In genomic region chr1:48775817-48776399, GRCh38 we compare ENCODE assay signal across 9 cellular contexts. TPM values are rescaled to one million over a fixed set of nuclear protein-coding genes. Genes with fewer than 3 reads are reported as not detected.
A peak's percentile ranks its signal among the peaks of the same experiment; 100 is the strongest.
DNase-seq lines count a peak whose midpoint lies in the region; ATAC-seq and TF ChIP-seq lines count a peak whose summit lies in the region.
"Had no signal": no experiment of that assay in that cellular context is flagged by ENCODE, and none has a peak within 500 bp of the region (broad histone marks: within the 10 kb centered on the region; RNA-seq: fewer than 3 reads in every experiment).

No MANE protein-coding gene starts in this region.

- H3K27me3 ChIP-seq in BLaER1: no peaks in the 10 kb centered on the region
- H3K27me3 ChIP-seq in HUES48 (ENCODE audit: control insufficient read depth, insufficient read depth, low read length): no peaks in the 10 kb centered on the region
- no peaks in the 10 kb centered on the region for H3K27me3 ChIP-seq in dorsolateral prefrontal cortex

- H3K4me2 ChIP-seq in BLaER1: peak overlapping the region; percentile 89

- H3K27ac Mint-ChIP-seq in nephron progenitor cell: peak overlapping the region; percentile 65

- H3K27ac ChIP-seq in BLaER1 (peak overlapping the region; percentile 83), HUES48 (ENCODE audit: low read depth, low read length) (no peak overlapping the region), dorsolateral prefrontal cortex (peak overlapping the region in 58 of 59 donors; percentile 15 to 96 (median 88))

- no peaks in the 10 kb centered on the region for H3K9me3 ChIP-seq in BLaER1
- H3K9me3 ChIP-seq in HUES48 (ENCODE audit: control insufficient read depth, insufficient read depth, low read length): no peaks in the 10 kb centered on the region

- intact Hi-C loops in dorsolateral prefrontal cortex (cut with DNase I): no loop called here

- DNase-seq in dorsolateral prefrontal cortex: no peak
- DNase-seq in nephron progenitor cell: no peak
- no peak for DNase-seq in germinal center (ENCODE audit: low spot score)
- no peak for DNase-seq in NK-92 treated with Interleukin-12 subunit alpha and Interleukin-12 subunit beta, amount 100 ng/mL, for 24 hours (lab: John Stamatoyannopoulos, UW)

- TF ChIP-seq CTCF in dorsolateral prefrontal cortex (IDR thresholded peaks at IDR 0.05 in 54 of 56, conservative IDR thresholded peaks at IDR 0.05 in 2 of 56; ENCODE audit: low read depth in 1 of 56, partially characterized antibody in 56 of 56): no peak
- TF ChIP-seq CTCF in nephron progenitor cell (IDR thresholded peaks at IDR 0.05): no peak

- H3K4me1 Mint-ChIP-seq in nephron progenitor cell: peaks cover 40% of the 10 kb centered on the region

- peak overlapping the region; percentile 89 for H3K9ac ChIP-seq in BLaER1
- no peak overlapping the region for H3K9ac ChIP-seq in HUES48 (ENCODE audit: low read depth, low read length)

- ATAC-seq in GM19397 (IDR thresholded peaks at IDR 0.05; ENCODE audit: unreplicated experiment): no peak
- no peak for ATAC-seq in GM21423 (IDR thresholded peaks at IDR 0.05; ENCODE audit: unreplicated experiment)

- H3K4me3 ChIP-seq in BLaER1 (peak overlapping the region; percentile 77), HUES48 (ENCODE audit: low read depth, low read length) (peak overlapping the region; percentile 74), dorsolateral prefrontal cortex (peak overlapping the region; percentile 58 to 97 (median 84))

- peaks cover 26% of the 10 kb centered on the region for H3K36me3 Mint-ChIP-seq in nephron progenitor cell (ENCODE audit: low read depth)

- peaks cover 73% of the 10 kb centered on the region for H3K4me1 ChIP-seq in BLaER1
- no peaks in the 10 kb centered on the region for H3K4me1 ChIP-seq in HUES48 (ENCODE audit: control insufficient read depth, insufficient read depth, low read length)

- peak overlapping the region; percentile 100 for H3K4me3 Mint-ChIP-seq in nephron progenitor cell

- H3K9me3 Mint-ChIP-seq in nephron progenitor cell: no peaks in the 10 kb centered on the region

- H3K36me3 ChIP-seq in BLaER1 (peaks cover 40% of the 10 kb centered on the region), HUES48 (ENCODE audit: control insufficient read depth, insufficient read depth, low read length) (peaks cover 19% of the 10 kb centered on the region)

- H3K27me3 Mint-ChIP-seq in nephron progenitor cell (ENCODE audit: low read depth, poor library complexity): peaks cover 7% of the 10 kb centered on the region

- H4K20me1 ChIP-seq in BLaER1: peaks cover 52% of the 10 kb centered on the region

RNA-seq across cellular contexts. Expression of gene BEND5, which starts 0.8 kb away (rescaled TPM):
- 10 to 100 TPM; 12.5 to 53.8 (median 28.3) TPM for total RNA-seq in dorsolateral prefrontal cortex
- total RNA-seq: fibroblast of villous mesenchyme had no signal
